8 cellular contexts compared by ENCODE assay signal in the genomic region with DNA sequence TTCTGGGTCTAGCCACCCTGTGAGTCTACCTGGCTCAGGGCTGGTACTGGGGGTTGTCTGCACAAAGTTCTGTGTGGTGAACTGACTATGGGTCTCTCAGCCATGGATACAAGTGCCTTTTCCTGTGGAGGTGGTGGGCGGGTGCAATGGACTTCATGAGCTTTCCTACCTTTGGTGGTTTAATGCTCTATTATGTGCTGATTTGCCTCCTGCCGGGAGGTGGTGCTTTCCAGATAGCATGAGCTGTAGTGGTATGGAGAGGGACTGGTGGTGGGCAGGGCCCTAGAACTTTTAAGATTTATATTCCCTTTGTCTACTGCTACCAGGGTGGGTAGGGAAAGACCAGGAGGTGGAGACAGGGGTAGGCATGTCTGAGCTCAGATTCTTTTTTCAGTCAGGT.
"Had no signal": no experiment of that assay in that cellular context is flagged by ENCODE, and none has a peak within 500 bp of the region (broad histone marks: within the 10 kb centered on the region; RNA-seq: fewer than 3 reads in every experiment).

No MANE protein-coding gene starts in this region.

- H3K4me1 ChIP-seq: HAP-1 had no signal

- H3K36me3 ChIP-seq: HAP-1 had no signal

- H3K4me3 Mint-ChIP-seq: GM23338, H9, HFFc6 had no signal

- H3K4me3 ChIP-seq: GM23248, GM23338, HAP-1 had no signal

- ATAC-seq: GM23338, HCT116 had no signal

- H3K4me2 ChIP-seq: GM23338 had no signal

- H3K27ac ChIP-seq: GM23248 had no signal

- H3K4me1 Mint-ChIP-seq: GM23338, H9 had no signal

- H3K27ac Mint-ChIP-seq: GM23338, H9, HFFc6 had no signal

- DNase-seq: GM23248, GOT3, H7, H9, HFFc6 had no signal

- H3K9ac ChIP-seq: GM23248 had no signal

- H3K9me3 Mint-ChIP-seq: HFFc6 had no signal

- H3K9me3 ChIP-seq: HAP-1 had no signal

- H2AFZ ChIP-seq: GM23248, GM23338 had no signal
